ENCODE assay signal across 1 cellular context in genomic region chr17:17683710-17684365, GRCh38.
TF ChIP-seq lines count a peak whose summit lies in the region.

No MANE protein-coding gene starts in this region.

TF ChIP-seq in GM23338, 12 proteins besides CTCF, POLR2A, EP300 and RAD21 (continued from another document):
- TF ChIP-seq ZNF462 (CRISPR knock-in tag; IDR thresholded peaks at IDR 0.05) = no peak
- TF ChIP-seq ETS1 (IDR thresholded peaks at IDR 0.05) = no peak
- TF ChIP-seq CREB1 (CRISPR knock-in tag; IDR thresholded peaks at IDR 0.05; ENCODE audit: low read depth) = no peak
- no peak for TF ChIP-seq STAT1 (IDR thresholded peaks at IDR 0.05; ENCODE audit: unreplicated experiment)
- TF ChIP-seq POLR2AphosphoS5 (IDR thresholded peaks at IDR 0.05; ENCODE audit: low read depth) = no peak
